In genomic region chr5:143050183-143050582, GRCh38 we compare ENCODE assay signal across 17 cellular contexts.
A peak's percentile ranks its signal among the peaks of the same experiment; 100 is the strongest.
DNase-seq lines count a peak whose midpoint lies in the region; ATAC-seq, FAIRE-seq and TF ChIP-seq lines count a peak whose summit lies in the region.
"Had no signal": no experiment of that assay in that cellular context is flagged by ENCODE, and none has a peak within 500 bp of the region (broad histone marks: within the 10 kb centered on the region; RNA-seq: fewer than 3 reads in every experiment).

No MANE protein-coding gene starts in this region.

- H3K9me3 ChIP-seq in OCI-LY3 (ENCODE audit: insufficient read depth, low read length): no peaks in the 10 kb centered on the region
- H3K9me3 ChIP-seq in H1 (ENCODE audit: insufficient read depth in 2 of 2, low read depth in 1 of 2, low read length in 1 of 2): no peaks in the 10 kb centered on the region
- H3K9me3 ChIP-seq in gastrocnemius medialis: no peaks in the 10 kb centered on the region

- POLR2A ChIA-PET in H1 (lab: Charles Lee; ENCODE audit: partially characterized antibody): interaction anchor here (0.6 kb wide), 1 partner anchor 897 kb away, joined by 3 read pairs; no protein-coding TSS in a partner anchor

- TF ChIP-seq EP300 in H1 (IDR thresholded peaks at IDR 0.05; ENCODE audit: borderline replicate concordance in 1 of 2, low read depth in 2 of 2, low read length in 2 of 2): no peak

- intact Hi-C loops in gastrocnemius medialis (cut with DNase I; ENCODE audit: low total_unique reads): no loop called here

- H3K56ac ChIP-seq in H1 (replicated peaks; ENCODE audit: insufficient read length, low read depth, low read length): no peak overlapping the region

- H3K9ac ChIP-seq in OCI-LY3 (ENCODE audit: low read length): peak overlapping the region; percentile 14; the same call in 1 of the 2 replicates
- no peak overlapping the region for H3K9ac ChIP-seq in H1 (replicated peaks in 1 of 4; ENCODE audit: extremely low read depth in 1 of 4, low read depth in 3 of 4, low read length in 3 of 4)

- WGBS in H1 (ENCODE audit: extremely low coverage in 1 of 2, insufficient coverage in 1 of 2, insufficient read length in 1 of 2, insufficient replicate concordance in 2 of 2, low coverage in 1 of 2, low lambda C conversion rate in 2 of 2, missing lambda C conversion rate in 1 of 2), 2 experiments: 93% methylated on average over 4 of the region's 4 CpGs; no CpG with 5 or more reads in 1 of the 2 experiments

- H2BK15ac ChIP-seq in H1 (ENCODE audit: low read length): no peak overlapping the region

- no peak overlapping the region for H4K91ac ChIP-seq in H1 (replicated peaks; ENCODE audit: insufficient read length, low read length)

- peaks cover 0 to 14% of the 10 kb centered on the region in 2 donors for H3K36me3 Mint-ChIP-seq in activated naive CD4-positive, alpha-beta T cell treated with anti-CD3 and anti-CD28 coated beads, Interleukin-2, amount 50 U/mL, for 72 hours
- H3K36me3 Mint-ChIP-seq in activated naive CD4-positive, alpha-beta T cell treated with anti-CD3 and anti-CD28 coated beads, Interleukin-2, amount 10 ng/mL, durations not matched to agents 7 days and 5 days: peaks cover 17% of the 10 kb centered on the region

- peaks cover 27% of the 10 kb centered on the region for H3K4me1 Mint-ChIP-seq in activated naive CD4-positive, alpha-beta T cell treated with anti-CD3 and anti-CD28 coated beads, Interleukin-2, amount 10 ng/mL, durations not matched to agents 7 days and 5 days

- H3K27ac ChIP-seq in OCI-LY3 (ENCODE audit: low read length) (no peak overlapping the region), H1 (ENCODE audit: low read depth, low read length) (no peak overlapping the region), gastrocnemius medialis (peak overlapping the region in 3 of 4 donors; percentile 86 to 92 (median 87))

- no peak for DNase-seq in activated naive CD4-positive, alpha-beta T cell treated with anti-CD3 and anti-CD28 coated beads, Interleukin-2, amount 50 U/mL, for 72 hours (ENCODE audit: low spot score in 2 of 2)
- no peak for DNase-seq in activated naive CD4-positive, alpha-beta T cell treated with anti-CD3 and anti-CD28 coated beads, Interleukin-2, amount 10 ng/mL, durations not matched to agents 7 days and 5 days
- DNase-seq in H1 (ENCODE audit: low read depth in 1 of 2, low spot score in 2 of 2): no peak
- no peak for DNase-seq in gastrocnemius medialis
- DNase-seq in HuH-7.5 (ENCODE audit: low spot score): no peak
- DNase-seq in Kasumi-1 (lab: John Stamatoyannopoulos, UW): no peak
- DNase-seq in NCI-H226: no peak
- DNase-seq: AML-193; Calu3; CD4-positive, alpha-beta T cell; NCI-H1417; NCI-H1930; NCI-H2171; SHP77 had no signal

- H2BK120ac ChIP-seq in H1 (replicated peaks; ENCODE audit: low read depth, low read length): no peak overlapping the region

- no peak overlapping the region for H3K4me3 Mint-ChIP-seq in activated naive CD4-positive, alpha-beta T cell treated with anti-CD3 and anti-CD28 coated beads, Interleukin-2, amount 10 ng/mL, durations not matched to agents 7 days and 5 days
- H3K4me3 Mint-ChIP-seq: CD4-positive, alpha-beta T cell; GM23338 had no signal

- no peak overlapping the region for H3K23ac ChIP-seq in H1 (ENCODE audit: insufficient read length)

- H3K4me2 ChIP-seq in OCI-LY3 (ENCODE audit: low read length): peak overlapping the region; percentile 45
- H3K4me2 ChIP-seq in H1 (ENCODE audit: insufficient read depth in 1 of 2, low read depth in 2 of 2, low read length in 2 of 2): no peak overlapping the region

- H3K4ac ChIP-seq in H1 (replicated peaks; ENCODE audit: insufficient read length, low read depth, low read length): no peak overlapping the region

- H3K36me3 ChIP-seq in OCI-LY3 (replicated peaks; ENCODE audit: low read depth, low read length): no peaks in the 10 kb centered on the region
- H3K36me3 ChIP-seq in H1 (ENCODE audit: control insufficient read depth in 2 of 4, insufficient read depth in 4 of 4, low read length in 3 of 4): no peaks in the 10 kb centered on the region
- H3K36me3 ChIP-seq in gastrocnemius medialis: no peaks in the 10 kb centered on the region

- peak overlapping the region; percentile 72; the same call in 1 of the 2 replicates for H4K8ac ChIP-seq in H1 (ENCODE audit: extremely low read depth, insufficient read depth, low read length)

- H3K4me1 ChIP-seq in OCI-LY3 (ENCODE audit: low read length): peaks cover 62% of the 10 kb centered on the region
- peaks cover 0 to 2% (median 0%) of the 10 kb centered on the region in 4 experiments; a peak in 1 of 7 replicates for H3K4me1 ChIP-seq in H1 (replicated peaks in 1 of 4; ENCODE audit: control insufficient read depth in 3 of 4, insufficient read depth in 4 of 4, low read length in 3 of 4)
- peaks cover 48% of the 10 kb centered on the region in 2 donors for H3K4me1 ChIP-seq in gastrocnemius medialis

- H4K20me1 ChIP-seq in OCI-LY3 (ENCODE audit: insufficient read depth, low read length) (no peaks in the 10 kb centered on the region), H1 (replicated peaks in 1 of 2; ENCODE audit: control insufficient read depth in 1 of 2, insufficient read depth in 2 of 2, low read length in 2 of 2) (no peaks in the 10 kb centered on the region)

- no peak for FAIRE-seq in H1 (lab: Jason Lieb, UNC)
- FAIRE-seq: RCC 7860 had no signal

- TF ChIP-seq RAD21 in H1 (IDR thresholded peaks at IDR 0.05 in 1 of 2, conservative IDR thresholded peaks at IDR 0.05 in 1 of 2; ENCODE audit: low read depth in 2 of 2, low read length in 2 of 2): no peak

- no peaks in the 10 kb centered on the region for H3K23me2 ChIP-seq in H1 (ENCODE audit: low read depth, low read length)

- H2BK12ac ChIP-seq in H1 (ENCODE audit: low read depth, low read length): no peak overlapping the region

- TF ChIP-seq CTCF in OCI-LY3 (IDR thresholded peaks at IDR 0.05; ENCODE audit: low read depth, low read length): no peak
- no peak for TF ChIP-seq CTCF in H1 (IDR thresholded peaks at IDR 0.05; ENCODE audit: control extremely low read depth in 1 of 3, insufficient read depth in 1 of 3, low read depth in 1 of 3, low read length in 3 of 3)
- TF ChIP-seq CTCF in gastrocnemius medialis (IDR thresholded peaks at IDR 0.05 in 4 of 5, conservative IDR thresholded peaks at IDR 0.05 in 1 of 5): no peak

- H3K27me3 ChIP-seq in OCI-LY3 (ENCODE audit: low read depth, low read length) (no peaks in the 10 kb centered on the region), H1 (replicated peaks in 1 of 4; ENCODE audit: control insufficient read depth in 3 of 4, extremely low read depth in 1 of 4, insufficient read depth in 3 of 4, low read length in 3 of 4) (no peaks in the 10 kb centered on the region), gastrocnemius medialis (no peaks in the 10 kb centered on the region)

- no peak overlapping the region for H4K5ac ChIP-seq in H1 (ENCODE audit: insufficient read length, low read depth, low read length)

- TF ChIP-seq POLR2A in H1 (IDR thresholded peaks at IDR 0.05; ENCODE audit: control extremely low read depth in 1 of 2, low read depth in 2 of 2, low read length in 2 of 2) (no peak), gastrocnemius medialis (IDR thresholded peaks at IDR 0.05) (no peak)

- H3K79me1 ChIP-seq in H1 (ENCODE audit: low read depth, low read length): no peaks in the 10 kb centered on the region

- no peak overlapping the region for H2BK20ac ChIP-seq in H1 (ENCODE audit: low read length)

- H3K9me3 Mint-ChIP-seq in activated naive CD4-positive, alpha-beta T cell treated with anti-CD3 and anti-CD28 coated beads, Interleukin-2, amount 50 U/mL, for 72 hours: no peaks in the 10 kb centered on the region
- H3K9me3 Mint-ChIP-seq in activated naive CD4-positive, alpha-beta T cell treated with anti-CD3 and anti-CD28 coated beads, Interleukin-2, amount 10 ng/mL, durations not matched to agents 7 days and 5 days: no peaks in the 10 kb centered on the region
- H3K9me3 Mint-ChIP-seq: CD4-positive, alpha-beta T cell; GM23338 had no signal

- CTCF ChIA-PET in activated naive CD4-positive, alpha-beta T cell treated with anti-CD3 and anti-CD28 coated beads, Interleukin-2, amount 10 ng/mL, durations not matched to agents 7 days and 5 days (lab: Charles Lee): no interaction called here
- CTCF ChIA-PET in H1 (lab: Charles Lee; ENCODE audit: partially characterized antibody): interaction anchor here (0.9 kb wide), 1 partner anchor 295 kb away, joined by 3 read pairs; no protein-coding TSS in a partner anchor

- H3K14ac ChIP-seq in H1 (ENCODE audit: insufficient read length): no peak overlapping the region

- no peaks in the 10 kb centered on the region for H3K79me2 ChIP-seq in OCI-LY3 (ENCODE audit: low read length)
- H3K79me2 ChIP-seq in H1 (ENCODE audit: control insufficient read depth in 1 of 2, insufficient read depth in 2 of 2, low read length in 2 of 2): no peaks in the 10 kb centered on the region

- H3K27ac Mint-ChIP-seq in activated naive CD4-positive, alpha-beta T cell treated with anti-CD3 and anti-CD28 coated beads, Interleukin-2, amount 50 U/mL, for 72 hours: peak overlapping the region; percentile 23 to 58
- no peak overlapping the region for H3K27ac Mint-ChIP-seq in activated naive CD4-positive, alpha-beta T cell treated with anti-CD3 and anti-CD28 coated beads, Interleukin-2, amount 10 ng/mL, durations not matched to agents 7 days and 5 days
- H3K27ac Mint-ChIP-seq: CD4-positive, alpha-beta T cell; GM23338 had no signal

- no peak overlapping the region for H2BK5ac ChIP-seq in H1 (ENCODE audit: low read depth, low read length)

- ATAC-seq in activated naive CD4-positive, alpha-beta T cell treated with anti-CD3 and anti-CD28 coated beads, Interleukin-2, amount 50 U/mL, for 72 hours: peak; percentile 51 to 72
- ATAC-seq in gastrocnemius medialis: no peak
- ATAC-seq: GM23338 had no signal

- H3K27me3 Mint-ChIP-seq in activated naive CD4-positive, alpha-beta T cell treated with anti-CD3 and anti-CD28 coated beads, Interleukin-2, amount 10 ng/mL, durations not matched to agents 7 days and 5 days: no peaks in the 10 kb centered on the region
- H3K27me3 Mint-ChIP-seq: CD4-positive, alpha-beta T cell had no signal

- H2AFZ ChIP-seq in OCI-LY3 (ENCODE audit: low read depth, low read length) (no peak overlapping the region), H1 (ENCODE audit: low read length) (no peak overlapping the region)
- H2AFZ ChIP-seq: GM23338 had no signal

- in situ Hi-C loops in gastrocnemius medialis (cut with MboI; ENCODE audit: low sequenced_read_pairs in 4 of 4): no loop called here

- H2AK5ac ChIP-seq in H1 (ENCODE audit: low read depth, low read length): no peak overlapping the region

- H3K4me3 ChIP-seq in OCI-LY3 (ENCODE audit: low read length) (no peak overlapping the region), H1 (ENCODE audit: extremely low read depth in 1 of 4, insufficient read depth in 2 of 4, low read depth in 3 of 4, low read length in 4 of 4) (no peak overlapping the region), gastrocnemius medialis (no peak overlapping the region)
- H3K4me3 ChIP-seq: GM23338 had no signal

- H3K18ac ChIP-seq in H1 (ENCODE audit: extremely low read depth, low read length): no peak overlapping the region

TF ChIP-seq in H1, 55 proteins besides CTCF, POLR2A, EP300 and RAD21 (continues in another document):
- TF ChIP-seq HDAC6 (IDR thresholded peaks at IDR 0.05; ENCODE audit: low read depth, low read length): no peak
- TF ChIP-seq NRF1 (IDR thresholded peaks at IDR 0.05; ENCODE audit: low read depth, low read length): no peak
- no peak for TF ChIP-seq RBBP5 (IDR thresholded peaks at IDR 0.05; ENCODE audit: borderline replicate concordance, low read depth, low read length)
- TF ChIP-seq BCL11A (IDR thresholded peaks at IDR 0.05; ENCODE audit: low read depth in 2 of 2, low read length in 2 of 2): no peak

Comparison
In these comparisons a context has a peak if more than half of its experiments do, and no peak if none do; other contexts are left out.
1. ATAC-seq: peak in activated naive CD4-positive, alpha-beta T cell treated with anti-CD3 and anti-CD28 coated beads, Interleukin-2, amount 50 U/mL, for 72 hours (2 of 2); none in gastrocnemius medialis (0 of 2).
2. H3K27ac ChIP-seq: peak in gastrocnemius medialis (3 of 4); none in OCI-LY3 (single experiment) and H1 (single experiment).